In the genomic region with DNA sequence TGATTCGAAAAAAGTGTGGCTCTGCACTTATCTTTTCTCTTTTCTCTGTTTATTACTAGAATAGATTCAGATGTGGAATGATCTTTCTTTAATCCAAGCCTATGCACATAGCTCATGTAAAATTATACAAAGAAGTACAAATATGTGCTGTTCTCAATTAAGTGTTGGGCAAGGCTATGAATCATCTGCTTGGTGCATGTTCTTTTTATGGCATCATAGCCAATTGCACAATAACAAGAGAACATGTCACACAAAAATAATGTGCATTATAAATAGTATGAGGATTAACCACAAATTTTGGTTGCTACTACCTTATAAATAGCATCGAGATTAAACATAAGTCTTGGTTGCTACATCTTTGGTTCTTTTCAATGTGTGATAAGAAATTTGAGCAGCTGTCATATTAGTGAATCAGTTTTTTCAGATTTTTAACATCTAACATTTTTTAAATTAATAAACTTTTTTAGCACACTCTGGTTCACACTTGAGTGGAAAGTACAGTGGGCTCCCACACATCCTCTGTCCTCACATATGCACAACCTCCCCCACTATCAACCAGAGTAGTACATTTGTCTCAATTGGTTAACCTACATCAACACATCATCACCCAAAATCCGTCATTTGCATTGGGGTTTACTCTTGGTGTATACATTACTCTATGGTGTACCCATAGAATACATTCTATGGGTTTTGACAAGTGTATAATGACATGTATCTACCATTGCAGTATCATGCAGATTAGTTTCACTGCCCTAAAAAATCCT, we compare ENCODE assay signal across 10 cellular contexts. TPM values are rescaled to one million over a fixed set of nuclear protein-coding genes. Genes with fewer than 3 reads are reported as not detected.
DNase-seq lines count a peak whose midpoint lies in the region; TF ChIP-seq lines count a peak whose summit lies in the region.
"Had no signal": no experiment of that assay in that cellular context is flagged by ENCODE, and none has a peak within 500 bp of the region (broad histone marks: within the 10 kb centered on the region; RNA-seq: fewer than 3 reads in every experiment).

No MANE protein-coding gene starts in this region.

- DNase-seq in AG09319 (ENCODE audit: extremely low read depth, low read depth) (peak; percentile 93), MG63 (peak; percentile 40), mammary epithelial cell (peak; percentile 92), COLO668 (lab: John Stamatoyannopoulos, UW; ENCODE audit: unreplicated experiment) (no peak), DMS153 treated with DMSO at 0.1 percent for 48 hours (lab: John Stamatoyannopoulos, UW; ENCODE audit: unreplicated experiment) (no peak), NCI-H524 treated with DMSO at 0.1 percent for 48 hours (lab: John Stamatoyannopoulos, UW) (no peak)
- DNase-seq in activated CD8-positive, alpha-beta memory T cell treated with anti-CD3 and anti-CD28 coated beads, Interleukin-2, amount 50 U/mL, for 4 hours, result no peak
- DNase-seq: DND-41, NCI-H1092 treated with DMSO at 0.1 percent for 48 hours had no signal

- no TSS peak for BruUV-seq in mammary epithelial cell (replicated peaks; lab: Mats Ljungman, UMichigan)

- H3K4me3 ChIP-seq in MG63, result no peak overlapping the region
- H3K4me3 ChIP-seq in mammary epithelial cell (replicated peaks in 1 of 3; ENCODE audit: insufficient read depth in 1 of 3, low read depth in 2 of 3, low read length in 3 of 3), result no peak overlapping the region
- H3K4me3 ChIP-seq in liver (ENCODE audit: low read depth in 1 of 3, low read length in 3 of 3), result no peak overlapping the region

- H2AFZ ChIP-seq in mammary epithelial cell (ENCODE audit: low read depth, low read length), result no peak overlapping the region

- H3K9ac ChIP-seq in mammary epithelial cell (ENCODE audit: insufficient read depth, low read length) (no peak overlapping the region), liver (ENCODE audit: low read depth in 1 of 2, low read length in 2 of 2) (no peak overlapping the region)

- H4K20me1 ChIP-seq in mammary epithelial cell (ENCODE audit: insufficient read depth, low read length), result no peaks in the 10 kb centered on the region

- H3K36me3 ChIP-seq in MG63 (no peaks in the 10 kb centered on the region), mammary epithelial cell (ENCODE audit: insufficient read depth, low read length) (no peaks in the 10 kb centered on the region), liver (ENCODE audit: control insufficient read depth in 4 of 4, insufficient read depth in 3 of 4, low read depth in 1 of 4, low read length in 3 of 4) (no peaks in the 10 kb centered on the region)

- H3K79me2 ChIP-seq in mammary epithelial cell (ENCODE audit: insufficient read depth, low read length), result no peaks in the 10 kb centered on the region

- peak overlapping the region; percentile 63 for H3K27ac ChIP-seq in mammary epithelial cell (ENCODE audit: insufficient read depth, low read depth, low read length)
- no peak overlapping the region for H3K27ac ChIP-seq in liver (ENCODE audit: low read depth in 1 of 2, low read length in 2 of 2)

- TF ChIP-seq CTCF in AG09319 (IDR thresholded peaks at IDR 0.05; ENCODE audit: low read depth, low read length) (no peak), mammary epithelial cell (conservative IDR thresholded peaks at IDR 0.05 in 1 of 2, IDR thresholded peaks at IDR 0.05 in 1 of 2; ENCODE audit: extremely low read depth in 1 of 2, insufficient read depth in 1 of 2, low read depth in 1 of 2, low read length in 2 of 2) (no peak), liver (IDR thresholded peaks at IDR 0.05; ENCODE audit: low read depth, low read length, missing input control) (no peak)

- TF ChIP-seq RAD21 in liver (IDR thresholded peaks at IDR 0.05), result no peak

- no peaks in the 10 kb centered on the region for H3K27me3 ChIP-seq in MG63
- H3K27me3 ChIP-seq in mammary epithelial cell (ENCODE audit: insufficient read depth, low read length), result no peaks in the 10 kb centered on the region
- no peaks in the 10 kb centered on the region for H3K27me3 ChIP-seq in liver (ENCODE audit: control insufficient read depth in 4 of 4, insufficient read depth in 4 of 4, low read length in 3 of 4)

- in situ Hi-C loops in mammary epithelial cell (cut with MboI; ENCODE audit: low sequenced_read_pairs in 2 of 2), result no loop called here

- intact Hi-C loops in mammary epithelial cell (cut with micrococcal nuclease), result no loop called here

- H3K4me1 ChIP-seq in mammary epithelial cell (ENCODE audit: insufficient read depth, low read length) (peaks cover 24% of the 10 kb centered on the region), liver (ENCODE audit: control insufficient read depth in 4 of 4, insufficient read depth in 4 of 4, low read length in 3 of 4) (peaks cover 0 to 2% (median 0%) of the 10 kb centered on the region in 4 donors)

- H3K4me2 ChIP-seq in mammary epithelial cell (ENCODE audit: insufficient read depth, low read depth, low read length), result peak overlapping the region; percentile 53

- WGBS in mammary epithelial cell (ENCODE audit: low coverage, missing lambda C conversion rate), result 44% methylated on average over 2 of the region's 3 CpGs
- 70% methylated on average over 3 of the region's 3 CpGs for WGBS in liver

- dilution Hi-C loops in mammary epithelial cell (cut with HindIII; ENCODE audit: low sequenced_read_pairs), result loop anchor here (10.0 kb wide), 1 partner anchor 115 kb away; no protein-coding TSS in a partner anchor

- CTCF ChIA-PET in mammary epithelial cell (lab: Charles Lee; ENCODE audit: low non-redundant PET), result interaction anchor here (0.6 kb wide), 1 partner anchor 22 kb away, joined by 4 read pairs; no protein-coding TSS in a partner anchor

- H3K9me3 ChIP-seq in MG63 (peaks cover 2% of the 10 kb centered on the region; the same call in 1 of the 2 replicates), mammary epithelial cell (replicated peaks; ENCODE audit: insufficient read depth, low read length) (no peaks in the 10 kb centered on the region), liver (ENCODE audit: control insufficient read depth in 4 of 4, low read length in 3 of 4) (no peaks in the 10 kb centered on the region)

TF ChIP-seq in liver, 16 proteins besides CTCF, POLR2A, EP300 and RAD21:
- TF ChIP-seq JUND (IDR thresholded peaks at IDR 0.05) (peak; percentile 47 to 64), FOXA2 (IDR thresholded peaks at IDR 0.05) (no peak), FOXA1 (IDR thresholded peaks at IDR 0.05) (no peak)

RNA-seq across cellular contexts. Expression of gene RECK, which starts 6.8 kb away (rescaled TPM):
- 33.8 and 36.1 TPM in 2 replicates for total RNA-seq in MG63 (2014; rRNA removed; shearing (Covaris generic); ENCODE audit: low replicate concordance)
- total RNA-seq in mammary epithelial cell, result 10 to 100 TPM in 1 of 2 donors, 1 to 10 TPM in 1; 5.6 to 12.7 TPM
- 4.1 TPM for polyA plus RNA-seq in mammary epithelial cell
- polyA minus RNA-seq in mammary epithelial cell, result 5.5 TPM
- total RNA-seq in liver, result 1 to 10 TPM; 2.1 to 3.5 TPM
- polyA plus RNA-seq in liver, result 1 to 10 TPM; 2.1 to 2.5 TPM

Comparison
In these comparisons a context has a peak if more than half of its experiments do, and no peak if none do; other contexts are left out.
1. DNase-seq: peak in AG09319 (single experiment), MG63 (single experiment) and mammary epithelial cell (single experiment); none in COLO668 (single experiment), DMS153 treated with DMSO at 0.1 percent for 48 hours (single experiment), activated CD8-positive, alpha-beta memory T cell treated with anti-CD3 and anti-CD28 coated beads, Interleukin-2, amount 50 U/mL, for 4 hours (single experiment) and NCI-H524 treated with DMSO at 0.1 percent for 48 hours (single experiment).